Comparison of ENCODE assay signal across 1 cellular context in genomic region chr2:82986899-82987298, GRCh38.
A peak's percentile ranks its signal among the peaks of the same experiment; 100 is the strongest.
TF ChIP-seq lines count a peak whose summit lies in the region.

No MANE protein-coding gene starts in this region.

TF ChIP-seq in K562, 482 proteins besides CTCF, POLR2A, EP300 and RAD21 (continued from another document):
- no peak for TF ChIP-seq ZBTB9 (CRISPR knock-in tag; IDR thresholded peaks at IDR 0.05)
- no peak for TF ChIP-seq HNRNPH1 (optimal IDR thresholded peaks at IDR 0.05; ENCODE audit: low read depth, low read length)
- no peak for TF ChIP-seq RREB1 (CRISPR knock-in tag; IDR thresholded peaks at IDR 0.05)
- no peak for TF ChIP-seq ZBTB7A (IDR thresholded peaks at IDR 0.05; ENCODE audit: borderline replicate concordance, control insufficient read depth, low read depth, low read length)
- TF ChIP-seq CCAR2 (IDR thresholded peaks at IDR 0.05; ENCODE audit: low read depth, low read length) = no peak
- TF ChIP-seq MAFG (tag; conservative IDR thresholded peaks at IDR 0.05) = peak; percentile 82
- TF ChIP-seq C11orf30 (IDR thresholded peaks at IDR 0.05; ENCODE audit: low read depth) = peak; percentile 78
- TF ChIP-seq MAFK (IDR thresholded peaks at IDR 0.05; ENCODE audit: low read length) = peak; percentile 69
- TF ChIP-seq ARID4B (CRISPR knock-in tag; IDR thresholded peaks at IDR 0.05) = no peak
- peak; percentile 89 for TF ChIP-seq ZNF316 (IDR thresholded peaks at IDR 0.05)
